In genomic region chr18:63291278-63291677, GRCh38 we compare ENCODE assay signal across 14 cellular contexts. TPM values are rescaled to one million over a fixed set of nuclear protein-coding genes. Genes with fewer than 3 reads are reported as not detected.
DNase-seq lines count a peak whose midpoint lies in the region; ATAC-seq and TF ChIP-seq lines count a peak whose summit lies in the region.
"Had no signal": no experiment of that assay in that cellular context is flagged by ENCODE, and none has a peak within 500 bp of the region (broad histone marks: within the 10 kb centered on the region; RNA-seq: fewer than 3 reads in every experiment).

No MANE protein-coding gene starts in this region.

- H3K36me3 ChIP-seq in right atrium auricular region (no peaks in the 10 kb centered on the region), Karpas-422 (ENCODE audit: insufficient read depth, low read length) (peaks cover 22% of the 10 kb centered on the region; the same call in 1 of the 2 replicates)
- H3K36me3 ChIP-seq: SJCRH30 had no signal

- H3K9me2 ChIP-seq in Karpas-422 (replicated peaks; ENCODE audit: insufficient read depth, low read length) = no peaks in the 10 kb centered on the region

- no peak overlapping the region for H3K27ac Mint-ChIP-seq in stimulated activated memory B cell treated with anti-CD40 and anti-IgM and Interleukin-4, amounts not matched to agents 10 μg/mL and 1 μg/mL and 100 μg/mL, for 72 hours

- H3K4me2 ChIP-seq in Karpas-422 (ENCODE audit: low read depth, low read length, poor library complexity, severe bottlenecking) = no peak overlapping the region

- H3K9ac ChIP-seq in Karpas-422 (ENCODE audit: low read length) = no peak overlapping the region

- H3K36me3 Mint-ChIP-seq in stimulated activated memory B cell treated with anti-CD40 and anti-IgM and Interleukin-4, amounts not matched to agents 10 μg/mL and 1 μg/mL and 100 μg/mL, for 72 hours = peaks cover 26% of the 10 kb centered on the region

- no peaks in the 10 kb centered on the region for H3K27me3 Mint-ChIP-seq in stimulated activated memory B cell treated with anti-CD40 and anti-IgM and Interleukin-4, amounts not matched to agents 10 μg/mL and 1 μg/mL and 100 μg/mL, for 72 hours

- no peak for TF ChIP-seq CTCF in right atrium auricular region (IDR thresholded peaks at IDR 0.05)

- no peak overlapping the region for H2AFZ ChIP-seq in Karpas-422 (ENCODE audit: low read length)

- H3K9me3 Mint-ChIP-seq in stimulated activated memory B cell treated with anti-CD40 and anti-IgM and Interleukin-4, amounts not matched to agents 10 μg/mL and 1 μg/mL and 100 μg/mL, for 72 hours = no peaks in the 10 kb centered on the region
- H3K9me3 Mint-ChIP-seq: nephron had no signal

- H3K4me3 ChIP-seq in right atrium auricular region (no peak overlapping the region), Karpas-422 (ENCODE audit: low read length) (no peak overlapping the region)
- H3K4me3 ChIP-seq: SJCRH30 had no signal

- H3K4me1 ChIP-seq in right atrium auricular region (peaks cover 0 to 28% of the 10 kb centered on the region in 2 donors), Karpas-422 (ENCODE audit: low read length) (peaks cover 98% of the 10 kb centered on the region)
- H3K4me1 ChIP-seq: SJCRH30 had no signal

- intact Hi-C loops in Right ventricle myocardium superior (cut with DNase I) = no loop called here

- H3K79me2 ChIP-seq in Karpas-422 (ENCODE audit: low read length) = peaks cover 95% of the 10 kb centered on the region

- H3K4me3 Mint-ChIP-seq in stimulated activated memory B cell treated with anti-CD40 and anti-IgM and Interleukin-4, amounts not matched to agents 10 μg/mL and 1 μg/mL and 100 μg/mL, for 72 hours = peak overlapping the region; percentile 6

- H3K27me3 ChIP-seq in right atrium auricular region (no peaks in the 10 kb centered on the region), Karpas-422 (ENCODE audit: low read length) (no peaks in the 10 kb centered on the region)
- H3K27me3 ChIP-seq: SJCRH30 had no signal

- H3K27ac ChIP-seq in right atrium auricular region = peak overlapping the region in 1 of 2 donors; percentile 15
- H3K27ac ChIP-seq in Karpas-422 (ENCODE audit: low read length) = peak overlapping the region; percentile 69
- H3K27ac ChIP-seq: SJCRH30 had no signal

- H3K9me3 ChIP-seq in right atrium auricular region (no peaks in the 10 kb centered on the region), Karpas-422 (ENCODE audit: low read length) (no peaks in the 10 kb centered on the region)
- H3K9me3 ChIP-seq: SJCRH30 had no signal

- H4K20me1 ChIP-seq in Karpas-422 (ENCODE audit: insufficient read depth, low read depth, low read length) = peaks cover 25% of the 10 kb centered on the region

- no peak for DNase-seq in Right ventricle myocardium superior
- no peak for DNase-seq in right atrium auricular region (ENCODE audit: low spot score)
- no peak for DNase-seq in Karpas-422
- DNase-seq in central memory CD4-positive, alpha-beta T cell = peak; percentile 18
- no peak for DNase-seq in middle frontal gyrus (ENCODE audit: extremely low spot score, low spot score)
- no peak for DNase-seq in islet precursor cell
- DNase-seq: NCI-H1105, NCI-H69, SJCRH30, small intestine, T1000 had no signal

- peak; percentile 44 for ATAC-seq in Right ventricle myocardium superior (ENCODE audit: poor library complexity)
- ATAC-seq in stimulated activated memory B cell treated with anti-CD40 and anti-IgM and Interleukin-4, amounts not matched to agents 10 μg/mL and 1 μg/mL and 100 μg/mL, for 72 hours = no peak
- no peak for ATAC-seq in HG02759 (IDR thresholded peaks at IDR 0.05; ENCODE audit: unreplicated experiment)

- peaks cover 51% of the 10 kb centered on the region for H3K4me1 Mint-ChIP-seq in stimulated activated memory B cell treated with anti-CD40 and anti-IgM and Interleukin-4, amounts not matched to agents 10 μg/mL and 1 μg/mL and 100 μg/mL, for 72 hours

RNA-seq across cellular contexts. Expression of gene BCL2, which starts 28.3 kb away (rescaled TPM):
- total RNA-seq in Right ventricle myocardium superior (9.0 TPM), right atrium auricular region (1 to 10 TPM; 6.5 to 8.0 TPM)
- total RNA-seq in Karpas-422 (2014; rRNA removed; shearing (Covaris generic); ENCODE audit: low replicate concordance) = 263 and 271 TPM in 2 replicates

Comparison
In these comparisons a context has a peak if more than half of its experiments do, and no peak if none do; other contexts are left out.
1. RNA of gene BCL2, which starts 28.3 kb away (total RNA-seq): 263 to 271 TPM in Karpas-422; 9.0 TPM in Right ventricle myocardium superior (single experiment) and 6.5 to 8.0 TPM in right atrium auricular region; every median in the first group is over 10 times any median in the second.